ENCODE assay signal across 17 cellular contexts in the genomic region with DNA sequence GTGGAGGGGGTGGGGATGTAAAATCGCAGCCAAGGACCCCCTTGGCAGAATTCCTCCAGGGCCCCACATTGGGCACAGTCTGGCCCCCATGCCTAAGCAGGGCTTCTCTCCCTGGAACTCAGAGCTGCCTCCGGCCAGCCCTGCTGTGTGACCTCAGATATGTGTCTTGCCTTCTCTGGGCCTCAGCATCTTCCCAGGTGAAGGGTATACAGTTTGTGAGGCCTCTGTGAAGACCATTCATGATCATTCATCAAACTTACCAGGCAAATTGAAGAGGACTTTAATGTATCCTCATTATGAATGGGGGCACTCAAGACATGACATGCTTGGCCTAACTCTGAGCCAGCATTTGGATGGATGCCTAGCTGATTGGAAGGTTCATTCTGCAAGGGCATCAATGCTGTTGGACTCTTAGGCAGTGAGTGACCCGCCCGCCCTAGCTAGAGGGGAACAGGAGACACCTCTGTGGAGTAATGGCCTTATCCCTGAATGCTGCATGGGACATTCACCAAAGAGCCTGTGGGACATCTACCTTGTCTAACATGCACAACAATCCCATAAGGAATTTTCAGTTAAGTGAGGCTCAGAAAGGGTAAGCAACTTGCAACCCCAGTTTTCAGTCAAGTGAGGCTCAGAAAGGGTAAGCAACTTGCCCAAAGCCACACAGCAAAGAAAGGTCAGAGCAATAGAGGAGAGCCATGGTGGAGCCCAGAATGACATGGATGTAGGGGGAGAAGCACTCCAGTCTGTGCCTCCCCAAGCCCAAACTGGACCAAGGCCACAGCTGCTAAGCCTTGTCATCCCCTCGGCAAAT. TPM values are rescaled to one million over a fixed set of nuclear protein-coding genes. Genes with fewer than 3 reads are reported as not detected.
A peak's percentile ranks its signal among the peaks of the same experiment; 100 is the strongest.
DNase-seq lines count a peak whose midpoint lies in the region; ATAC-seq, FAIRE-seq and TF ChIP-seq lines count a peak whose summit lies in the region.
"Had no signal": no experiment of that assay in that cellular context is flagged by ENCODE, and none has a peak within 500 bp of the region (broad histone marks: within the 10 kb centered on the region; RNA-seq: fewer than 3 reads in every experiment).

No MANE protein-coding gene starts in this region.

- H4K8ac ChIP-seq in H1 (ENCODE audit: extremely low read depth, insufficient read depth, low read length) (no peak overlapping the region; the same call in 1 of the 2 replicates), mesenchymal stem cell (ENCODE audit: low read length) (no peak overlapping the region)

- no peak for FAIRE-seq in H1 (lab: Jason Lieb, UNC)
- no peak for FAIRE-seq in small intestine (lab: Jason Lieb, UNC)

- H2BK12ac ChIP-seq in H1 (ENCODE audit: low read depth, low read length) = no peak overlapping the region
- peak overlapping the region; percentile 25 to 59 for H2BK12ac ChIP-seq in mesenchymal stem cell (ENCODE audit: low read length in 2 of 2)

- TSS peak; percentile 86 for BruUV-seq in Panc1 (replicated peaks; lab: Mats Ljungman, UMichigan)

- H3K4me3 ChIP-seq in Panc1 (ENCODE audit: low read depth in 2 of 2, low read length in 2 of 2) (peak overlapping the region; percentile 1 to 16; a peak in 2 of 4 replicates), H1 (ENCODE audit: extremely low read depth in 1 of 4, insufficient read depth in 2 of 4, low read depth in 3 of 4, low read length in 4 of 4) (no peak overlapping the region), mesenchymal stem cell (ENCODE audit: insufficient read depth in 1 of 2, low read depth in 1 of 2, low read length in 2 of 2) (peak overlapping the region in 1 of 2 experiments; percentile 85), thoracic aorta (peak overlapping the region; percentile 72), small intestine (ENCODE audit: low read depth in 1 of 2, low read length in 2 of 2) (no peak overlapping the region)
- H3K4me3 ChIP-seq: BLaER1, cardiac muscle cell, SK-N-MC had no signal

- no peaks in the 10 kb centered on the region for H3K23me2 ChIP-seq in H1 (ENCODE audit: low read depth, low read length)

- TF ChIP-seq CTCF in Panc1 (IDR thresholded peaks at IDR 0.05) = no peak
- TF ChIP-seq CTCF in H1 (IDR thresholded peaks at IDR 0.05; ENCODE audit: control extremely low read depth in 1 of 3, insufficient read depth in 1 of 3, low read depth in 1 of 3, low read length in 3 of 3) = no peak
- no peak for TF ChIP-seq CTCF in thoracic aorta (IDR thresholded peaks at IDR 0.05)

- no peaks in the 10 kb centered on the region for H4K20me1 ChIP-seq in H1 (replicated peaks in 1 of 2; ENCODE audit: control insufficient read depth in 1 of 2, insufficient read depth in 2 of 2, low read length in 2 of 2)
- H4K20me1 ChIP-seq: BLaER1 had no signal

- H3K27me3 ChIP-seq in Panc1 (ENCODE audit: control insufficient read depth, insufficient read depth, low read length) (no peaks in the 10 kb centered on the region), H1 (replicated peaks in 1 of 4; ENCODE audit: control insufficient read depth in 3 of 4, extremely low read depth in 1 of 4, insufficient read depth in 3 of 4, low read length in 3 of 4) (no peaks in the 10 kb centered on the region), mesenchymal stem cell (ENCODE audit: control insufficient read depth in 1 of 2, insufficient read depth in 1 of 2, low read length in 2 of 2) (no peaks in the 10 kb centered on the region), thoracic aorta (replicated peaks; ENCODE audit: insufficient read depth) (no peaks in the 10 kb centered on the region), small intestine (ENCODE audit: control insufficient read depth in 2 of 2, insufficient read depth in 2 of 2, low read length in 2 of 2) (no peaks in the 10 kb centered on the region)
- H3K27me3 ChIP-seq: BLaER1, cardiac muscle cell had no signal

- H3K4me1 Mint-ChIP-seq in activated naive CD4-positive, alpha-beta T cell treated with anti-CD3 and anti-CD28 coated beads for 36 hours (ENCODE audit: low read depth) = no peaks in the 10 kb centered on the region
- no peaks in the 10 kb centered on the region for H3K4me1 Mint-ChIP-seq in stimulated activated effector memory CD8-positive, alpha-beta T cell treated with anti-CD3 and anti-CD28 coated beads, Interleukin-12 subunit alpha, Interleukin-12 subunit beta, amount 100 ng/mL, for 72 hours
- H3K4me1 Mint-ChIP-seq: activated naive CD8-positive, alpha-beta T cell treated with anti-CD3 and anti-CD28 coated beads, Interleukin-2, amount 10 ng/mL, durations not matched to agents 7 days and 5 days had no signal

- no peak overlapping the region for H2BK15ac ChIP-seq in H1 (ENCODE audit: low read length)
- H2BK15ac ChIP-seq in mesenchymal stem cell (ENCODE audit: low read depth, poor library complexity, severe bottlenecking) = no peak overlapping the region

- TF ChIP-seq POLR2A in H1 (IDR thresholded peaks at IDR 0.05; ENCODE audit: control extremely low read depth in 1 of 2, low read depth in 2 of 2, low read length in 2 of 2) = no peak

- no peak overlapping the region for H3K4me3 Mint-ChIP-seq in activated naive CD4-positive, alpha-beta T cell treated with anti-CD3 and anti-CD28 coated beads for 36 hours
- no peak overlapping the region for H3K4me3 Mint-ChIP-seq in stimulated activated effector memory CD8-positive, alpha-beta T cell treated with anti-CD3 and anti-CD28 coated beads, Interleukin-12 subunit alpha, Interleukin-12 subunit beta, amount 100 ng/mL, for 72 hours
- H3K4me3 Mint-ChIP-seq: activated naive CD8-positive, alpha-beta T cell treated with anti-CD3 and anti-CD28 coated beads, Interleukin-2, amount 10 ng/mL, durations not matched to agents 7 days and 5 days; activated T-cell treated with anti-CD3 and anti-CD28 coated beads, Interleukin-2, amount 50 U/mL, for 4 hours; effector memory CD8-positive, alpha-beta T cell had no signal

- H3K36me3 ChIP-seq in Panc1 (ENCODE audit: control insufficient read depth, insufficient read depth, low read length) = no peaks in the 10 kb centered on the region
- H3K36me3 ChIP-seq in H1 (ENCODE audit: control insufficient read depth in 2 of 4, insufficient read depth in 4 of 4, low read length in 3 of 4) = no peaks in the 10 kb centered on the region
- peaks cover 0 to 38% of the 10 kb centered on the region in 2 experiments for H3K36me3 ChIP-seq in mesenchymal stem cell (ENCODE audit: control insufficient read depth in 1 of 2, insufficient read depth in 2 of 2, low read depth in 1 of 2, low read length in 2 of 2)
- H3K36me3 ChIP-seq in thoracic aorta = no peaks in the 10 kb centered on the region
- H3K36me3 ChIP-seq in small intestine (ENCODE audit: control insufficient read depth in 2 of 2, insufficient read depth in 2 of 2, low read length in 2 of 2) = no peaks in the 10 kb centered on the region
- H3K36me3 ChIP-seq: BLaER1, cardiac muscle cell had no signal

- H2AK5ac ChIP-seq in H1 (ENCODE audit: low read depth, low read length) = no peak overlapping the region
- H2AK5ac ChIP-seq in mesenchymal stem cell (ENCODE audit: low read length, severe bottlenecking) = peak overlapping the region; percentile 16

- H2BK120ac ChIP-seq in H1 (replicated peaks; ENCODE audit: low read depth, low read length) = no peak overlapping the region
- H2BK120ac ChIP-seq in mesenchymal stem cell (ENCODE audit: low read depth, low read length) = no peak overlapping the region

- H3K14ac ChIP-seq in H1 (ENCODE audit: insufficient read length) = no peak overlapping the region
- H3K14ac ChIP-seq in mesenchymal stem cell (ENCODE audit: low read length in 2 of 2) = peak overlapping the region in 1 of 2 experiments; percentile 58

- H2BK5ac ChIP-seq in H1 (ENCODE audit: low read depth, low read length) (no peak overlapping the region), mesenchymal stem cell (ENCODE audit: low read depth, low read length, poor library complexity, severe bottlenecking) (no peak overlapping the region)

- H2AFZ ChIP-seq in H1 (ENCODE audit: low read length) = no peak overlapping the region
- no peak overlapping the region for H2AFZ ChIP-seq in mesenchymal stem cell (ENCODE audit: low read depth, low read length)

- H3K79me1 ChIP-seq in H1 (ENCODE audit: low read depth, low read length) (no peaks in the 10 kb centered on the region), mesenchymal stem cell (replicated peaks; ENCODE audit: low read length, poor library complexity, severe bottlenecking) (no peaks in the 10 kb centered on the region)

- ATAC-seq in Panc1 (no peak), thoracic aorta (ENCODE audit: insufficient number of reproducible peaks, low FRiP score, low read depth) (no peak)
- no peak for ATAC-seq in stimulated activated effector memory CD8-positive, alpha-beta T cell treated with anti-CD3 and anti-CD28 coated beads, Interleukin-12 subunit alpha, Interleukin-12 subunit beta, amount 100 ng/mL, for 72 hours
- ATAC-seq: activated T-cell treated with anti-CD3 and anti-CD28 coated beads, Interleukin-2, amount 50 U/mL, for 4 hours; effector memory CD8-positive, alpha-beta T cell had no signal

- no peaks in the 10 kb centered on the region for H3K79me2 ChIP-seq in H1 (ENCODE audit: control insufficient read depth in 1 of 2, insufficient read depth in 2 of 2, low read length in 2 of 2)

- H2BK20ac ChIP-seq in H1 (ENCODE audit: low read length) = no peak overlapping the region

- POLR2A ChIA-PET in Panc1 (lab: Charles Lee) = interaction anchor here (0.5 to 1.0 kb wide), 3 partner anchors 14 to 71 kb away, joined by 3 to 6 read pairs (median 3); no protein-coding TSS in a partner anchor
- POLR2A ChIA-PET in H1 (lab: Charles Lee; ENCODE audit: partially characterized antibody) = interaction anchor here (1.0 to 1.7 kb wide), 2 partner anchors 12 to 14 kb away, joined by 3 to 6 read pairs; no protein-coding TSS in a partner anchor

- H3K18ac ChIP-seq in H1 (ENCODE audit: extremely low read depth, low read length) (peak overlapping the region; percentile 5; the same call in 1 of the 2 replicates), mesenchymal stem cell (ENCODE audit: low read depth in 1 of 2, low read length in 2 of 2) (no peak overlapping the region)

- H3K56ac ChIP-seq in H1 (replicated peaks; ENCODE audit: insufficient read length, low read depth, low read length) = no peak overlapping the region

- intact Hi-C loops in Panc1 (cut with micrococcal nuclease; ENCODE audit: unreplicated experiment) = no loop called here
- intact Hi-C loops in activated naive CD4-positive, alpha-beta T cell treated with anti-CD3 and anti-CD28 coated beads for 36 hours (cut with micrococcal nuclease) = no loop called here

- CTCF ChIA-PET in Panc1 (lab: Charles Lee) = no interaction called here
- CTCF ChIA-PET in H1 (lab: Charles Lee; ENCODE audit: partially characterized antibody) = interaction anchor here (0.5 to 20.4 kb wide), 5 partner anchors 12 to 449 kb away, joined by 3 to 180 read pairs (median 67); no protein-coding TSS in a partner anchor
- CTCF ChIA-PET in activated naive CD4-positive, alpha-beta T cell treated with anti-CD3 and anti-CD28 coated beads for 36 hours (lab: Charles Lee) = interaction anchor here (1.1 kb wide), 1 partner anchor 31 kb away, joined by 3 read pairs; no protein-coding TSS in a partner anchor

- no peak overlapping the region for H3K27ac Mint-ChIP-seq in activated naive CD4-positive, alpha-beta T cell treated with anti-CD3 and anti-CD28 coated beads for 36 hours
- no peak overlapping the region for H3K27ac Mint-ChIP-seq in stimulated activated effector memory CD8-positive, alpha-beta T cell treated with anti-CD3 and anti-CD28 coated beads, Interleukin-12 subunit alpha, Interleukin-12 subunit beta, amount 100 ng/mL, for 72 hours
- H3K27ac Mint-ChIP-seq: activated naive CD8-positive, alpha-beta T cell treated with anti-CD3 and anti-CD28 coated beads, Interleukin-2, amount 10 ng/mL, durations not matched to agents 7 days and 5 days; effector memory CD8-positive, alpha-beta T cell had no signal

- H3K4me2 ChIP-seq in H1 (ENCODE audit: insufficient read depth in 1 of 2, low read depth in 2 of 2, low read length in 2 of 2) (no peak overlapping the region), mesenchymal stem cell (ENCODE audit: low read length, poor library complexity, severe bottlenecking) (no peak overlapping the region)

- H3K27ac ChIP-seq in Panc1 (ENCODE audit: low read length) (peak overlapping the region; percentile 91), H1 (ENCODE audit: low read depth, low read length) (no peak overlapping the region), mesenchymal stem cell (ENCODE audit: low read length, poor library complexity, severe bottlenecking) (no peak overlapping the region), thoracic aorta (peak overlapping the region; percentile 97 to 99), small intestine (ENCODE audit: low read depth in 1 of 2, low read length in 1 of 2) (no peak overlapping the region)
- H3K27ac ChIP-seq: BLaER1, cardiac muscle cell, SK-N-MC had no signal

- H3K9me3 Mint-ChIP-seq in activated naive CD4-positive, alpha-beta T cell treated with anti-CD3 and anti-CD28 coated beads for 36 hours = no peaks in the 10 kb centered on the region
- no peaks in the 10 kb centered on the region for H3K9me3 Mint-ChIP-seq in stimulated activated effector memory CD8-positive, alpha-beta T cell treated with anti-CD3 and anti-CD28 coated beads, Interleukin-12 subunit alpha, Interleukin-12 subunit beta, amount 100 ng/mL, for 72 hours
- H3K9me3 Mint-ChIP-seq: activated naive CD8-positive, alpha-beta T cell treated with anti-CD3 and anti-CD28 coated beads, Interleukin-2, amount 10 ng/mL, durations not matched to agents 7 days and 5 days; activated T-cell treated with anti-CD3 and anti-CD28 coated beads, Interleukin-2, amount 50 U/mL, for 4 hours; effector memory CD8-positive, alpha-beta T cell had no signal

- no peak overlapping the region for H4K5ac ChIP-seq in H1 (ENCODE audit: insufficient read length, low read depth, low read length)

- TF ChIP-seq EP300 in H1 (IDR thresholded peaks at IDR 0.05; ENCODE audit: borderline replicate concordance in 1 of 2, low read depth in 2 of 2, low read length in 2 of 2) = no peak

- H3K4ac ChIP-seq in H1 (replicated peaks; ENCODE audit: insufficient read length, low read depth, low read length) (no peak overlapping the region), mesenchymal stem cell (ENCODE audit: low read depth in 1 of 2, low read length in 2 of 2) (no peak overlapping the region)

- no peak for TF ChIP-seq RAD21 in H1 (IDR thresholded peaks at IDR 0.05 in 1 of 2, conservative IDR thresholded peaks at IDR 0.05 in 1 of 2; ENCODE audit: low read depth in 2 of 2, low read length in 2 of 2)

- H3K4me1 ChIP-seq in Panc1 (ENCODE audit: control insufficient read depth, insufficient read depth, low read length) = peaks cover 66% of the 10 kb centered on the region
- H3K4me1 ChIP-seq in H1 (replicated peaks in 1 of 4; ENCODE audit: control insufficient read depth in 3 of 4, insufficient read depth in 4 of 4, low read length in 3 of 4) = peaks cover 0 to 3% (median 0%) of the 10 kb centered on the region in 4 experiments; a peak in 1 of 7 replicates
- H3K4me1 ChIP-seq in mesenchymal stem cell (ENCODE audit: control insufficient read depth, insufficient read depth, low read depth, low read length) = peaks cover 20% of the 10 kb centered on the region
- peaks cover 54 to 96% of the 10 kb centered on the region in 2 donors for H3K4me1 ChIP-seq in thoracic aorta (ENCODE audit: control insufficient read depth in 1 of 2, low read depth in 2 of 2)
- H3K4me1 ChIP-seq in small intestine (ENCODE audit: control insufficient read depth in 2 of 2, insufficient read depth in 1 of 2, low read depth in 1 of 2, low read length in 1 of 2) = peaks cover 0 to 7% of the 10 kb centered on the region in 2 donors

- no peaks in the 10 kb centered on the region for H3K9me3 ChIP-seq in Panc1 (ENCODE audit: control insufficient read depth, insufficient read depth, low read depth, low read length)
- no peaks in the 10 kb centered on the region for H3K9me3 ChIP-seq in H1 (ENCODE audit: insufficient read depth in 2 of 2, low read depth in 1 of 2, low read length in 1 of 2)
- no peaks in the 10 kb centered on the region for H3K9me3 ChIP-seq in mesenchymal stem cell (ENCODE audit: control insufficient read depth, low read length)
- no peaks in the 10 kb centered on the region for H3K9me3 ChIP-seq in thoracic aorta
- no peaks in the 10 kb centered on the region for H3K9me3 ChIP-seq in small intestine (ENCODE audit: control insufficient read depth, low read depth)
- H3K9me3 ChIP-seq: BLaER1 had no signal

- H3K36me3 Mint-ChIP-seq in activated naive CD4-positive, alpha-beta T cell treated with anti-CD3 and anti-CD28 coated beads for 36 hours (ENCODE audit: low read depth) = no peaks in the 10 kb centered on the region
- H3K36me3 Mint-ChIP-seq in stimulated activated effector memory CD8-positive, alpha-beta T cell treated with anti-CD3 and anti-CD28 coated beads, Interleukin-12 subunit alpha, Interleukin-12 subunit beta, amount 100 ng/mL, for 72 hours = no peaks in the 10 kb centered on the region
- H3K36me3 Mint-ChIP-seq: activated naive CD8-positive, alpha-beta T cell treated with anti-CD3 and anti-CD28 coated beads, Interleukin-2, amount 10 ng/mL, durations not matched to agents 7 days and 5 days had no signal

- in situ Hi-C loops in Panc1 (cut with HindIII; ENCODE audit: low pct_unique_long_range_greater_than_20kb, low sequenced_read_pairs) = no loop called here

- no peak overlapping the region for H3K23ac ChIP-seq in H1 (ENCODE audit: insufficient read length)
- no peak overlapping the region for H3K23ac ChIP-seq in mesenchymal stem cell (ENCODE audit: low read length in 2 of 2)

- no peaks in the 10 kb centered on the region for H3K27me3 Mint-ChIP-seq in activated naive CD4-positive, alpha-beta T cell treated with anti-CD3 and anti-CD28 coated beads for 36 hours (ENCODE audit: low read depth)

- no peak overlapping the region for H3K9ac ChIP-seq in H1 (replicated peaks in 1 of 4; ENCODE audit: extremely low read depth in 1 of 4, low read depth in 3 of 4, low read length in 3 of 4)
- H3K9ac ChIP-seq in mesenchymal stem cell (ENCODE audit: low read length) = peak overlapping the region; percentile 87
- H3K9ac ChIP-seq: BLaER1 had no signal

- H4K91ac ChIP-seq in H1 (replicated peaks; ENCODE audit: insufficient read length, low read length) (no peak overlapping the region), mesenchymal stem cell (ENCODE audit: low read length) (no peak overlapping the region)

- 89% methylated on average over 4 of the region's 5 CpGs; no CpG with 5 or more reads in 1 of the 2 experiments for WGBS in H1 (ENCODE audit: extremely low coverage in 1 of 2, insufficient coverage in 1 of 2, insufficient read length in 1 of 2, insufficient replicate concordance in 2 of 2, low coverage in 1 of 2, low lambda C conversion rate in 2 of 2, missing lambda C conversion rate in 1 of 2), 2 experiments
- 91% methylated on average over 4 of the region's 5 CpGs for WGBS in mesenchymal stem cell
- 78 to 88% (median 84%) methylated on average over 5 of the region's 5 CpGs for WGBS in small intestine, 3 donors

- no peak for DNase-seq in Panc1 (ENCODE audit: low read depth, low spot score)
- DNase-seq in H1 (ENCODE audit: low read depth in 1 of 2, low spot score in 2 of 2) = no peak
- DNase-seq in mesenchymal stem cell = no peak
- DNase-seq in thoracic aorta (ENCODE audit: low spot score) = no peak
- DNase-seq in activated naive CD4-positive, alpha-beta T cell treated with anti-CD3 and anti-CD28 coated beads for 36 hours = no peak
- DNase-seq in dedifferentiated amniotic fluid mesenchymal stem cell (ENCODE audit: extremely low spot score) = no peak
- no peak for DNase-seq in stimulated activated effector memory CD8-positive, alpha-beta T cell treated with anti-CD3 and anti-CD28 coated beads, Interleukin-12 subunit alpha, Interleukin-12 subunit beta, amount 100 ng/mL, for 72 hours (ENCODE audit: low spot score in 2 of 2)
- DNase-seq in small intestine = no peak
- DNase-seq: activated CD4-positive, alpha-beta T cell treated with anti-CD3 and anti-CD28 coated beads, Interleukin-2, amount 50 U/mL, for 4 hours; activated naive CD8-positive, alpha-beta T cell treated with anti-CD3 and anti-CD28 coated beads, Interleukin-2, amount 10 ng/mL, durations not matched to agents 7 days and 5 days; activated T-cell treated with anti-CD3 and anti-CD28 coated beads, Interleukin-2, amount 50 U/mL, for 4 hours; effector memory CD8-positive, alpha-beta T cell; NCI-H2081; NCI-H526 treated with DMSO at 0.1 percent for 48 hours had no signal

RNA-seq across cellular contexts. Expression of gene CCN5, which starts 0.5 kb away (rescaled TPM):
- total RNA-seq in Panc1 (2021; ENCODE audit: unreplicated experiment) = 15.2 TPM
- polyA plus RNA-seq in Panc1 (2012; ENCODE audit: insufficient read length) = 32.0 TPM
- total RNA-seq in H1 (2021; fragmentation: NEBNext Ultra II Directional; extraction: Animal tissue kit (Norgen Biotek cat#: 25700)) = not detected in 2 replicates
- not detected in 2 replicates for polyA plus RNA-seq in H1 (2011; rRNA removed)
- polyA plus RNA-seq in H1 (2011; cell fraction: cytosol; rRNA removed) = not detected
- polyA plus RNA-seq in H1 (2011; cell fraction: nucleus; rRNA removed) = not detected
- 0.07 TPM in 1 of 4 replicates, not detected in the others for polyA plus RNA-seq in H1 (2012, experiment 1 of 2)
- polyA plus RNA-seq in H1 (2012, experiment 2 of 2) = 0.10 TPM
- polyA plus RNA-seq in H1 (2013, experiment 1 of 2) = not detected
- polyA plus RNA-seq in H1 (2013, experiment 2 of 2) = not detected
- not detected in 2 replicates for polyA minus RNA-seq in H1 (2011; rRNA and poly(A)+ RNA removed)
- 6.5 TPM for polyA minus RNA-seq in H1 (2011; cell fraction: cytosol; rRNA and poly(A)+ RNA removed)
- 2.2 TPM for polyA minus RNA-seq in H1 (2011; cell fraction: nucleus; rRNA and poly(A)+ RNA removed)
- 0.10 TPM for polyA plus RNA-seq in mesenchymal stem cell (2013, experiment 1 of 2)
- polyA plus RNA-seq in mesenchymal stem cell (2013, experiment 2 of 2) = 0.07 TPM
- total RNA-seq in thoracic aorta = 100 to 1,000 TPM; 652 to 994 TPM
- total RNA-seq in activated naive CD4-positive, alpha-beta T cell treated with anti-CD3 and anti-CD28 coated beads for 36 hours = not detected
- 1 to 10 TPM in 2 of 3 donors, not detected in 1; 1.9 to 2.2 TPM for polyA plus RNA-seq in small intestine
- total RNA-seq: activated naive CD8-positive, alpha-beta T cell treated with anti-CD3 and anti-CD28 coated beads, Interleukin-2, amount 10 ng/mL, durations not matched to agents 7 days and 5 days; cardiac muscle cell had no signal

RNA-seq across cellular contexts. Expression of gene KCNK15, which starts 30.0 kb away (rescaled TPM):
- total RNA-seq in Panc1 (2021; ENCODE audit: unreplicated experiment) (7.4 TPM), thoracic aorta (10 to 100 TPM; 26.3 to 60.0 TPM)
- 13.2 TPM for polyA plus RNA-seq in Panc1 (2012; ENCODE audit: insufficient read length)
- total RNA-seq in H1 (2021; fragmentation: NEBNext Ultra II Directional; extraction: Animal tissue kit (Norgen Biotek cat#: 25700)) = 0.24 and 0.33 TPM in 2 replicates
- polyA plus RNA-seq in H1 (2011; rRNA removed) (0.33 and 0.74 TPM in 2 replicates), small intestine (under 1 TPM in 1 of 3 donors, not detected in 2; 0.67 TPM)
- polyA plus RNA-seq in H1 (2011; cell fraction: cytosol; rRNA removed) = 0.30 TPM
- 0.54 TPM for polyA plus RNA-seq in H1 (2011; cell fraction: nucleus; rRNA removed)
- polyA plus RNA-seq in H1 (2012, experiment 1 of 2) = 0.17 to 0.52 TPM (median 0.37 TPM) in 4 replicates
- 0.22 TPM for polyA plus RNA-seq in H1 (2012, experiment 2 of 2)
- 0.26 TPM for polyA plus RNA-seq in H1 (2013, experiment 1 of 2)
- polyA plus RNA-seq in H1 (2013, experiment 2 of 2) = 0.26 TPM
- 0.17 and 0.79 TPM in 2 replicates for polyA minus RNA-seq in H1 (2011; rRNA and poly(A)+ RNA removed)
- polyA minus RNA-seq in H1 (2011; cell fraction: cytosol; rRNA and poly(A)+ RNA removed) = 0.66 TPM
- 2.1 TPM for polyA minus RNA-seq in H1 (2011; cell fraction: nucleus; rRNA and poly(A)+ RNA removed)
- polyA plus RNA-seq in mesenchymal stem cell (2013, experiment 1 of 2) = not detected
- polyA plus RNA-seq in mesenchymal stem cell (2013, experiment 2 of 2) = not detected
- 1 to 10 TPM in 1 of 2 experiments, under 1 TPM in 1; 0.96 to 1.0 TPM for total RNA-seq in activated naive CD4-positive, alpha-beta T cell treated with anti-CD3 and anti-CD28 coated beads for 36 hours
- total RNA-seq: activated naive CD8-positive, alpha-beta T cell treated with anti-CD3 and anti-CD28 coated beads, Interleukin-2, amount 10 ng/mL, durations not matched to agents 7 days and 5 days; cardiac muscle cell had no signal

Comparison
In these comparisons a context has a peak if more than half of its experiments do, and no peak if none do; other contexts are left out.
1. H3K27ac ChIP-seq: peak in Panc1 (single experiment) and thoracic aorta (2 of 2); none in H1 (single experiment), mesenchymal stem cell (single experiment) and small intestine (0 of 2).
2. H3K4me3 ChIP-seq: peak in Panc1 (2 of 2) and thoracic aorta (single experiment); none in H1 (0 of 4) and small intestine (0 of 2).
3. RNA of gene CCN5, which starts 0.5 kb away (total RNA-seq): 652 to 994 TPM in thoracic aorta; 15.2 TPM in Panc1 (single experiment), not detected in H1 and not detected in activated naive CD4-positive, alpha-beta T cell treated with anti-CD3 and anti-CD28 coated beads for 36 hours; every median in the first group is over 10 times any median in the second.